ENCODE assay signal across 35 cellular contexts in the genomic region with DNA sequence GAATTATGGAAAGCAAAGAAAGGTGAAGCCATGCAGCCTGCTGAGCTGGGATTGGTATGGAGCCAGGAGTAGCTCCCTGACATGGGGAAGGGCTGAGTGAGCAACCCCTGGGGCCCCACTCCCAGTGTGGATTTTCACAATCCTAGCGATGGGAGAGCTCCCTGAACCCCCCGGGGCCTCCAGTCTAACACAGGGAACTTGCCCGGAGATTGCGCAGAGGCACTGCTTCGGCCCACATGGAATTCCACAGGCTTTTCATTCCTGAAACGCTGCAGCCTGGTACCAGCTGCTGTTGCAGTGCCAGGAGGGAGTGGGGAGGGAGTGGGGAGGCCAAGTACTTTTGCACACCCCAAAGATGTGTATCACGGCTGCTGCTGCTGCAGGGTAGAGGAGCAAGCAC.
"Had no signal": no experiment of that assay in that cellular context is flagged by ENCODE, and none has a peak within 500 bp of the region (broad histone marks: within the 10 kb centered on the region; RNA-seq: fewer than 3 reads in every experiment).

No MANE protein-coding gene starts in this region.

- H3K4me1 ChIP-seq: adrenal gland, body of pancreas had no signal

- H3K36me3 Mint-ChIP-seq: activated CD4-positive, alpha-beta memory T cell treated with anti-CD3 and anti-CD28 coated beads for 36 hours; activated CD8-positive, alpha-beta memory T cell treated with anti-CD3 and anti-CD28 coated beads, Interleukin-2, amount 10 ng/mL, durations not matched to agents 7 days and 5 days; activated naive CD4-positive, alpha-beta T cell treated with anti-CD3 and anti-CD28 coated beads, Interleukin-2, amount 50 U/mL, for 24 hours; activated naive CD8-positive, alpha-beta T cell treated with anti-CD3 and anti-CD28 coated beads for 36 hours had no signal

- H3K36me3 ChIP-seq: adrenal gland, esophagus squamous epithelium, gastroesophageal sphincter, heart right ventricle, WERI-Rb-1 had no signal

- H3K9me3 Mint-ChIP-seq: activated B cell treated with CpG ODN at 0.5 μM for 24 hours; activated CD4-positive, alpha-beta memory T cell treated with anti-CD3 and anti-CD28 coated beads for 36 hours; activated CD4-positive, alpha-beta T cell treated with anti-CD3 and anti-CD28 coated beads, Interleukin-2, amount 10 ng/mL, durations not matched to agents 24 days and 14 days; activated naive CD4-positive, alpha-beta T cell treated with anti-CD3 and anti-CD28 coated beads for 36 hours; activated naive CD4-positive, alpha-beta T cell treated with anti-CD3 and anti-CD28 coated beads, Interleukin-2, amount 50 U/mL, for 24 hours; activated T-helper 1 cell treated with anti-CD3 and anti-CD28 coated beads, Interleukin-12 subunit alpha, Interleukin-12 subunit beta, Interleukin-2, Interleukin-4 antibody, amounts not matched to agents 30 ng/mL and 10 ng/mL and 1 ng/mL, durations not matched to agents 14 hours and 24 hours and 36 hours; activated T-helper 2 cell treated with anti-CD3 and anti-CD28 coated beads, Interferon-gamma antibody, Interleukin-2, Interleukin-4, amounts not matched to agents 10 μg/mL and 5 μg/mL and 100 μg/mL, durations not matched to agents 14 hours and 24 hours and 36 hours; effector memory CD8-positive, alpha-beta T cell; T-helper 2 cell treated with Interferon-gamma antibody and Interleukin-4, amounts not matched to agents 5 μg/mL and 100 μg/mL, for 36 hours had no signal

- H3K27me3 Mint-ChIP-seq: activated B cell treated with CpG ODN at 0.5 μM for 24 hours; activated CD4-positive, alpha-beta memory T cell treated with anti-CD3 and anti-CD28 coated beads for 36 hours; activated CD4-positive, alpha-beta T cell treated with anti-CD3 and anti-CD28 coated beads, Interleukin-2, amount 10 ng/mL, durations not matched to agents 24 days and 14 days; activated CD8-positive, alpha-beta memory T cell treated with anti-CD3 and anti-CD28 coated beads, Interleukin-2, amount 10 ng/mL, durations not matched to agents 7 days and 5 days; activated naive CD8-positive, alpha-beta T cell treated with anti-CD3 and anti-CD28 coated beads for 36 hours; activated naive CD8-positive, alpha-beta T cell treated with anti-CD3 and anti-CD28 coated beads, Interleukin-2, amount 50 U/mL, for 24 hours; effector memory CD8-positive, alpha-beta T cell; T-helper 17 cell had no signal

- H3K27me3 ChIP-seq: adrenal gland, body of pancreas, esophagus squamous epithelium, gastroesophageal sphincter, heart right ventricle had no signal

- DNase-seq: activated B cell treated with CpG ODN at 0.5 μM for 24 hours; activated CD4-positive, alpha-beta memory T cell treated with anti-CD3 and anti-CD28 coated beads for 36 hours; activated CD4-positive, alpha-beta T cell treated with anti-CD3 and anti-CD28 coated beads for 36 hours; activated CD4-positive, alpha-beta T cell treated with anti-CD3 and anti-CD28 coated beads, Interleukin-2, amount 10 ng/mL, durations not matched to agents 24 days and 14 days; activated CD8-positive, alpha-beta memory T cell treated with anti-CD3 and anti-CD28 coated beads, Interleukin-2, amount 10 ng/mL, durations not matched to agents 7 days and 5 days; activated CD8-positive, alpha-beta memory T cell treated with anti-CD3 and anti-CD28 coated beads, Interleukin-2, amount 50 U/mL, for 4 hours; activated CD8-positive, alpha-beta T cell treated with anti-CD3 and anti-CD28 coated beads, Interleukin-2, amount 10 ng/mL, durations not matched to agents 7 days and 5 days; activated effector memory CD4-positive, alpha-beta T cell treated with anti-CD3 and anti-CD28 coated beads, Interleukin-2, amount 50 U/mL, for 16 hours; activated naive CD4-positive, alpha-beta T cell treated with anti-CD3 and anti-CD28 coated beads for 36 hours; activated naive CD8-positive, alpha-beta T cell treated with anti-CD3 and anti-CD28 coated beads for 36 hours; activated naive CD8-positive, alpha-beta T cell treated with anti-CD3 and anti-CD28 coated beads, Interleukin-2, amount 50 U/mL, for 24 hours; activated T-cell treated with anti-CD3 and anti-CD28 coated beads, Interleukin-2, amount 50 U/mL, for 1 hour; activated T-cell treated with anti-CD3 and anti-CD28 coated beads, Interleukin-2, amount 50 U/mL, for 48 hours; adrenal gland; amygdala; aorta; body of pancreas; caudate nucleus; cortex of kidney; dermis blood vessel endothelial cell; effector CD4-positive, alpha-beta T cell; effector memory CD8-positive, alpha-beta T cell; erythroblast; esophagus squamous epithelium; foreskin melanocyte; heart right ventricle; T-helper 17 cell; T1000; WERI-Rb-1 had no signal

- H3K4me3 Mint-ChIP-seq: activated B cell treated with CpG ODN at 0.5 μM for 24 hours; activated CD4-positive, alpha-beta memory T cell treated with anti-CD3 and anti-CD28 coated beads for 36 hours; activated CD4-positive, alpha-beta T cell treated with anti-CD3 and anti-CD28 coated beads for 36 hours; activated CD4-positive, alpha-beta T cell treated with anti-CD3 and anti-CD28 coated beads, Interleukin-2, amount 10 ng/mL, durations not matched to agents 24 days and 14 days; activated CD8-positive, alpha-beta memory T cell treated with anti-CD3 and anti-CD28 coated beads, Interleukin-2, amount 10 ng/mL, durations not matched to agents 7 days and 5 days; activated CD8-positive, alpha-beta T cell treated with anti-CD3 and anti-CD28 coated beads, Interleukin-2, amount 10 ng/mL, durations not matched to agents 7 days and 5 days; activated naive CD4-positive, alpha-beta T cell treated with anti-CD3 and anti-CD28 coated beads for 36 hours; activated naive CD4-positive, alpha-beta T cell treated with anti-CD3 and anti-CD28 coated beads, Interleukin-2, amount 50 U/mL, for 24 hours; activated naive CD8-positive, alpha-beta T cell treated with anti-CD3 and anti-CD28 coated beads for 36 hours; activated naive CD8-positive, alpha-beta T cell treated with anti-CD3 and anti-CD28 coated beads, Interleukin-2, amount 50 U/mL, for 24 hours; activated T-helper 1 cell treated with anti-CD3 and anti-CD28 coated beads, Interleukin-12 subunit alpha, Interleukin-12 subunit beta, Interleukin-2, Interleukin-4 antibody, amounts not matched to agents 30 ng/mL and 10 ng/mL and 1 ng/mL, durations not matched to agents 14 hours and 24 hours and 36 hours; effector memory CD8-positive, alpha-beta T cell; T-helper 17 cell; T-helper 2 cell treated with Interferon-gamma antibody and Interleukin-4, amounts not matched to agents 5 μg/mL and 100 μg/mL, for 36 hours had no signal

- H3K27ac ChIP-seq: adrenal gland, body of pancreas, esophagus squamous epithelium, gastroesophageal sphincter, heart right ventricle, WERI-Rb-1 had no signal

- H3K4me1 Mint-ChIP-seq: activated B cell treated with CpG ODN at 0.5 μM for 24 hours; activated CD4-positive, alpha-beta T cell treated with anti-CD3 and anti-CD28 coated beads for 36 hours; activated CD4-positive, alpha-beta T cell treated with anti-CD3 and anti-CD28 coated beads, Interleukin-2, amount 10 ng/mL, durations not matched to agents 24 days and 14 days; activated CD8-positive, alpha-beta memory T cell treated with anti-CD3 and anti-CD28 coated beads, Interleukin-2, amount 10 ng/mL, durations not matched to agents 7 days and 5 days; activated naive CD4-positive, alpha-beta T cell treated with anti-CD3 and anti-CD28 coated beads, Interleukin-2, amount 50 U/mL, for 24 hours; activated naive CD8-positive, alpha-beta T cell treated with anti-CD3 and anti-CD28 coated beads for 36 hours; activated naive CD8-positive, alpha-beta T cell treated with anti-CD3 and anti-CD28 coated beads, Interleukin-2, amount 50 U/mL, for 24 hours had no signal

- H3K27ac Mint-ChIP-seq: activated B cell treated with CpG ODN at 0.5 μM for 24 hours; activated CD4-positive, alpha-beta memory T cell treated with anti-CD3 and anti-CD28 coated beads for 36 hours; activated CD4-positive, alpha-beta T cell treated with anti-CD3 and anti-CD28 coated beads for 36 hours; activated CD4-positive, alpha-beta T cell treated with anti-CD3 and anti-CD28 coated beads, Interleukin-2, amount 10 ng/mL, durations not matched to agents 24 days and 14 days; activated CD8-positive, alpha-beta memory T cell treated with anti-CD3 and anti-CD28 coated beads, Interleukin-2, amount 10 ng/mL, durations not matched to agents 7 days and 5 days; activated CD8-positive, alpha-beta T cell treated with anti-CD3 and anti-CD28 coated beads, Interleukin-2, amount 10 ng/mL, durations not matched to agents 7 days and 5 days; activated naive CD4-positive, alpha-beta T cell treated with anti-CD3 and anti-CD28 coated beads for 36 hours; activated naive CD4-positive, alpha-beta T cell treated with anti-CD3 and anti-CD28 coated beads, Interleukin-2, amount 50 U/mL, for 24 hours; activated naive CD8-positive, alpha-beta T cell treated with anti-CD3 and anti-CD28 coated beads for 36 hours; activated naive CD8-positive, alpha-beta T cell treated with anti-CD3 and anti-CD28 coated beads, Interleukin-2, amount 50 U/mL, for 24 hours; activated T-helper 1 cell treated with anti-CD3 and anti-CD28 coated beads, Interleukin-12 subunit alpha, Interleukin-12 subunit beta, Interleukin-2, Interleukin-4 antibody, amounts not matched to agents 30 ng/mL and 10 ng/mL and 1 ng/mL, durations not matched to agents 14 hours and 24 hours and 36 hours; activated T-helper 2 cell treated with anti-CD3 and anti-CD28 coated beads, Interferon-gamma antibody, Interleukin-2, Interleukin-4, amounts not matched to agents 10 μg/mL and 5 μg/mL and 100 μg/mL, durations not matched to agents 14 hours and 24 hours and 36 hours; effector memory CD8-positive, alpha-beta T cell; T-helper 17 cell; T-helper 2 cell treated with Interferon-gamma antibody and Interleukin-4, amounts not matched to agents 5 μg/mL and 100 μg/mL, for 36 hours had no signal

- H3K9me3 ChIP-seq: adrenal gland, body of pancreas, esophagus squamous epithelium, gastroesophageal sphincter had no signal

- ATAC-seq: activated CD4-positive, alpha-beta T cell treated with anti-CD3 and anti-CD28 coated beads for 36 hours; activated CD4-positive, CD25-positive, alpha-beta regulatory T cell treated with anti-CD3 and anti-CD28 coated beads, Interleukin-2, amount 50 U/mL, for 24 hours; activated CD8-positive, alpha-beta memory T cell treated with anti-CD3 and anti-CD28 coated beads, Interleukin-2, amount 10 ng/mL, durations not matched to agents 7 days and 5 days; activated CD8-positive, alpha-beta T cell treated with anti-CD3 and anti-CD28 coated beads, Interleukin-2, amount 10 ng/mL, durations not matched to agents 7 days and 5 days; activated naive CD8-positive, alpha-beta T cell treated with anti-CD3 and anti-CD28 coated beads, Interleukin-2, amount 50 U/mL, for 24 hours; body of pancreas; effector memory CD8-positive, alpha-beta T cell; gastroesophageal sphincter; T-helper 17 cell had no signal

- H3K4me3 ChIP-seq: adrenal gland, body of pancreas, esophagus squamous epithelium, gastroesophageal sphincter, heart right ventricle had no signal
